ENCODE assay signal across 1 cellular context in genomic region chr11:69797156-69797555, GRCh38.
TF ChIP-seq lines count a peak whose summit lies in the region.

No MANE protein-coding gene starts in this region.

TF ChIP-seq in H1, 55 proteins besides CTCF, POLR2A, EP300 and RAD21:
- TF ChIP-seq CEBPB (IDR thresholded peaks at IDR 0.05; ENCODE audit: low read depth, low read length) (no peak), RFX5 (IDR thresholded peaks at IDR 0.05; ENCODE audit: borderline replicate concordance, low read depth, low read length) (no peak), KDM4A (IDR thresholded peaks at IDR 0.05; ENCODE audit: low read depth, low read length, severe bottlenecking) (no peak), SAP30 (IDR thresholded peaks at IDR 0.05; ENCODE audit: insufficient read depth, insufficient replicate concordance, low read length) (no peak), ZNF274 (IDR thresholded peaks at IDR 0.05; ENCODE audit: borderline replicate concordance, extremely low read depth, low read length) (no peak), YY1 (IDR thresholded peaks at IDR 0.05; ENCODE audit: low read depth, low read length) (no peak)
